Comparison of ENCODE assay signal across 1 cellular context in the genomic region with DNA sequence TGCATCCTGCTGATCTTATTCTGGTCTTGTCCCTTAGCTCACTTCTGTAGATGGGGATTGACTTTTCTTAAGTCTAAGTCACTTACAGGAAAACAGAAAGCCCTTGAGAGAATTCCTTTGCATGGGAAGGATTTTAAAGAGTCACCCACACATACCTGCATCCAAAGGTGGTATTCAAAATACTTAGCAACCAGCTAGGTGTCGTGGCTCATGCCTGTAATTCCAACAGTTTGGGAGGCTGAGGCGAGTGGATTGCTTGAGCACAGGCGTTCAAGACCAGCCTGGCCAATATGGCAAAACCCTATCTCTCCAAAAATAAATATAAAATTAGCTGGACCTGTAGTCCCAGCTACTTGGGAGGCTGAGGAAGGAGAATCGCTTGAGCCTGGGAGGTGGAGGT.
TF ChIP-seq lines count a peak whose summit lies in the region.

No MANE protein-coding gene starts in this region.

TF ChIP-seq in H1, 55 proteins besides CTCF, POLR2A, EP300 and RAD21:
- TF ChIP-seq JUN (IDR thresholded peaks at IDR 0.05; ENCODE audit: low read depth, low read length) = no peak
- TF ChIP-seq SP2 (IDR thresholded peaks at IDR 0.05; ENCODE audit: low read length) = no peak
